Comparison of ENCODE assay signal across 20 cellular contexts in the genomic region with DNA sequence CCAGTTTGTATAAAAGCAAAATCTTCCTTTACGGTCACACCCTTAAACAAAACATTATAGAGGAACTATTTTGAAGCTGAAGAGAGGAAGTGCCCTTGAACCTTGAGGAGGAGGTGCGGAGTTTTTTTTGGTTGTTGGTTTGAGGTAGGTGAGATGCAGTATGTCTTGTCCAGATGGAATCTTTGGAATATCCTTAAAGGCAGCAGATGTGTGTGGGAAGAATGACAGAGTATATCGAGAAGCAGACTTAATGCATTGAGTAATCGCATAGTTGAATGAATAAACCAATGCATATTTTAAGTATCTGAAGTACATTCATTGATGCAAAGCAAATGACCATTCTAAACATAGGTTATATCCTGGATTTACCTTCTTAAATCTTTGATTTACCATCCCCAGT. TPM values are rescaled to one million over a fixed set of nuclear protein-coding genes. Genes with fewer than 3 reads are reported as not detected.
A peak's percentile ranks its signal among the peaks of the same experiment; 100 is the strongest.
DNase-seq lines count a peak whose midpoint lies in the region; ATAC-seq and TF ChIP-seq lines count a peak whose summit lies in the region.
"Had no signal": no experiment of that assay in that cellular context is flagged by ENCODE, and none has a peak within 500 bp of the region (broad histone marks: within the 10 kb centered on the region; RNA-seq: fewer than 3 reads in every experiment).

No MANE protein-coding gene starts in this region.

- no peak for TF ChIP-seq CTCF in epithelial cell of esophagus (IDR thresholded peaks at IDR 0.05; ENCODE audit: insufficient read depth, low read depth, low read length, missing control alignments)

- peak; percentile 46 for DNase-seq in EH (ENCODE audit: low read depth)
- peak; percentile 57 for DNase-seq in HS-5 (ENCODE audit: low read depth)
- DNase-seq in epithelial cell of esophagus (ENCODE audit: low read depth): peak; percentile 18
- peak; percentile 10 for DNase-seq in occipital lobe (lab: John Stamatoyannopoulos, UW)
- DNase-seq in UCSD-AML1 (lab: John Stamatoyannopoulos, UW; ENCODE audit: unreplicated experiment): no peak
- no peak for DNase-seq in DMS153 (lab: John Stamatoyannopoulos, UW)
- DNase-seq: activated naive CD4-positive, alpha-beta T cell treated with anti-CD3 and anti-CD28 coated beads, Interleukin-2, amount 10 ng/mL, durations not matched to agents 7 days and 5 days; CD4-positive, alpha-beta memory T cell; central memory CD4-positive, alpha-beta T cell; GF-D8; lower lobe of right lung; NCI-H1436; NCI-H2107; PC-3; right lobe of liver; tibial artery; WERI-Rb-1 had no signal

- H3K4me3 ChIP-seq in epithelial cell of esophagus (ENCODE audit: low read length): no peak overlapping the region
- H3K4me3 ChIP-seq: lower lobe of right lung, right lobe of liver, tibial artery had no signal

- ATAC-seq in GM18909 (IDR thresholded peaks at IDR 0.05; ENCODE audit: poor library complexity, unreplicated experiment) (no peak), HG02610 (IDR thresholded peaks at IDR 0.05; ENCODE audit: unreplicated experiment) (no peak)
- ATAC-seq: lower lobe of right lung, PC-3, right lobe of liver, Right ventricle myocardium inferior had no signal

RNA-seq across cellular contexts. Expression of a gene that starts 49.9 kb away (rescaled TPM):
- total RNA-seq in occipital lobe: 35.7 TPM

Comparison
In these comparisons a context has a peak if more than half of its experiments do, and no peak if none do; other contexts are left out.
1. DNase-seq: peak in EH (single experiment), HS-5 (single experiment), epithelial cell of esophagus (single experiment) and occipital lobe (single experiment); none in UCSD-AML1 (single experiment) and DMS153 (single experiment).